ENCODE assay signal across 1 cellular context in genomic region chr13:98506343-98507059, GRCh38.
A peak's percentile ranks its signal among the peaks of the same experiment; 100 is the strongest.
TF ChIP-seq lines count a peak whose summit lies in the region.

No MANE protein-coding gene starts in this region.

TF ChIP-seq in HepG2, 621 proteins besides CTCF, POLR2A, EP300 and RAD21 (continued from another document and continues in another):
- TF ChIP-seq, protein P1, sequence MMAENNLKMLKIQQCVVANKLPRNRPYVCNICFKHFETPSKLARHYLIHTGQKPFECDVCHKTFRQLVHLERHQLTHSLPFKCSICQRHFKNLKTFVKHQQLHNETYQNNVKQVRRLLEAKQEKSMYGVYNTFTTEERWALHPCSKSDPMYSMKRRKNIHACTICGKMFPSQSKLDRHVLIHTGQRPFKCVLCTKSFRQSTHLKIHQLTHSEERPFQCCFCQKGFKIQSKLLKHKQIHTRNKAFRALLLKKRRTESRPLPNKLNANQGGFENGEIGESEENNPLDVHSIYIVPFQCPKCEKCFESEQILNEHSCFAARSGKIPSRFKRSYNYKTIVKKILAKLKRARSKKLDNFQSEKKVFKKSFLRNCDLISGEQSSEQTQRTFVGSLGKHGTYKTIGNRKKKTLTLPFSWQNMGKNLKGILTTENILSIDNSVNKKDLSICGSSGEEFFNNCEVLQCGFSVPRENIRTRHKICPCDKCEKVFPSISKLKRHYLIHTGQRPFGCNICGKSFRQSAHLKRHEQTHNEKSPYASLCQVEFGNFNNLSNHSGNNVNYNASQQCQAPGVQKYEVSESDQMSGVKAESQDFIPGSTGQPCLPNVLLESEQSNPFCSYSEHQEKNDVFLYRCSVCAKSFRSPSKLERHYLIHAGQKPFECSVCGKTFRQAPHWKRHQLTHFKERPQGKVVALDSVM (CRISPR knock-in tag; IDR thresholded peaks at IDR 0.05), result peak; percentile 52; the same call in 1 of the 2 replicates
- TF ChIP-seq ZNF441 (CRISPR knock-in tag; IDR thresholded peaks at IDR 0.05; ENCODE audit: borderline replicate concordance) (peak; percentile 94), ZNF530 (CRISPR knock-in tag; IDR thresholded peaks at IDR 0.05; ENCODE audit: low read depth) (0 out of 2 replicates have a peak, but pooled peaks have one; percentile 72), SIX4 (CRISPR knock-in tag; IDR thresholded peaks at IDR 0.05) (peak; percentile 80; the same call in 1 of the 2 replicates), ZNF17 (CRISPR knock-in tag; IDR thresholded peaks at IDR 0.05) (no peak), KAT7 (CRISPR knock-in tag; IDR thresholded peaks at IDR 0.05; ENCODE audit: borderline replicate concordance) (peak; percentile 90), ONECUT2 (CRISPR knock-in tag; IDR thresholded peaks at IDR 0.05) (peak; percentile 24; the same call in 1 of the 2 replicates), SAP130 (CRISPR knock-in tag; IDR thresholded peaks at IDR 0.05; ENCODE audit: low read depth) (peak; percentile 91), KLF9 (CRISPR knock-in tag; IDR thresholded peaks at IDR 0.05; ENCODE audit: low read depth) (peak; percentile 85), THAP9 (CRISPR knock-in tag; IDR thresholded peaks at IDR 0.05; ENCODE audit: borderline replicate concordance) (peak; percentile 69; the same call in 1 of the 2 replicates), NFAT5 (CRISPR knock-in tag; IDR thresholded peaks at IDR 0.05) (peak; percentile 97), ZNF883 (CRISPR knock-in tag; IDR thresholded peaks at IDR 0.05; ENCODE audit: not compliant biosample characterization) (peak; percentile 96), ARID4A (CRISPR knock-in tag; IDR thresholded peaks at IDR 0.05; ENCODE audit: borderline replicate concordance) (peak; percentile 73), CHCHD3 (CRISPR knock-in tag; IDR thresholded peaks at IDR 0.05) (no peak), BORCS8-MEF2B (CRISPR knock-in tag; IDR thresholded peaks at IDR 0.05) (peak; percentile 89), ELF1 (CRISPR knock-in tag; IDR thresholded peaks at IDR 0.05) (no peak; the same call in 1 of the 2 replicates), ZNF788 (CRISPR knock-in tag; IDR thresholded peaks at IDR 0.05; ENCODE audit: borderline replicate concordance) (peak; percentile 91), ZNF543 (CRISPR knock-in tag; IDR thresholded peaks at IDR 0.05) (peak; percentile 92), WIZ (CRISPR knock-in tag; IDR thresholded peaks at IDR 0.05) (no peak), CREB3 (CRISPR knock-in tag; IDR thresholded peaks at IDR 0.05) (peak; percentile 95; the same call in 1 of the 2 replicates), TAF15 (IDR thresholded peaks at IDR 0.05; ENCODE audit: low read depth, low read length, poor library complexity, severe bottlenecking) (no peak), ZKSCAN5 (CRISPR knock-in tag; IDR thresholded peaks at IDR 0.05) (no peak), ZNF878 (CRISPR knock-in tag; IDR thresholded peaks at IDR 0.05) (peak; percentile 98), NFE2L2 (IDR thresholded peaks at IDR 0.05; ENCODE audit: low read length) (no peak), NR3C1 (CRISPR knock-in tag; IDR thresholded peaks at IDR 0.05) (no peak), ZNF703 (CRISPR knock-in tag; IDR thresholded peaks at IDR 0.05; ENCODE audit: borderline replicate concordance) (peak; percentile 68; the same call in 1 of the 2 replicates), KAT2B (IDR thresholded peaks at IDR 0.05; ENCODE audit: borderline replicate concordance, low read depth, low read length) (no peak), TOPORS (CRISPR knock-in tag; IDR thresholded peaks at IDR 0.05) (peak; percentile 76; the same call in 1 of the 2 replicates), HOXD1 (CRISPR knock-in tag; IDR thresholded peaks at IDR 0.05) (peak; percentile 69; the same call in 1 of the 2 replicates), ZNF276 (CRISPR knock-in tag; IDR thresholded peaks at IDR 0.05; ENCODE audit: low read depth) (peak; percentile 96; the same call in 1 of the 2 replicates), ZNF558 (CRISPR knock-in tag; IDR thresholded peaks at IDR 0.05; ENCODE audit: borderline replicate concordance) (peak; percentile 98; the same call in 1 of the 2 replicates), RBM39 (IDR thresholded peaks at IDR 0.05; ENCODE audit: low read depth, low read length, poor library complexity, severe bottlenecking) (no peak), ZNF766 (CRISPR knock-in tag; IDR thresholded peaks at IDR 0.05; ENCODE audit: borderline replicate concordance) (peak; percentile 96), ASH2L (IDR thresholded peaks at IDR 0.05; ENCODE audit: insufficient read length, low read depth, low read length) (no peak), TCF12 (IDR thresholded peaks at IDR 0.05) (no peak), TCF12 (CRISPR knock-in tag; IDR thresholded peaks at IDR 0.05) (no peak)
- TF ChIP-seq, protein P2, sequence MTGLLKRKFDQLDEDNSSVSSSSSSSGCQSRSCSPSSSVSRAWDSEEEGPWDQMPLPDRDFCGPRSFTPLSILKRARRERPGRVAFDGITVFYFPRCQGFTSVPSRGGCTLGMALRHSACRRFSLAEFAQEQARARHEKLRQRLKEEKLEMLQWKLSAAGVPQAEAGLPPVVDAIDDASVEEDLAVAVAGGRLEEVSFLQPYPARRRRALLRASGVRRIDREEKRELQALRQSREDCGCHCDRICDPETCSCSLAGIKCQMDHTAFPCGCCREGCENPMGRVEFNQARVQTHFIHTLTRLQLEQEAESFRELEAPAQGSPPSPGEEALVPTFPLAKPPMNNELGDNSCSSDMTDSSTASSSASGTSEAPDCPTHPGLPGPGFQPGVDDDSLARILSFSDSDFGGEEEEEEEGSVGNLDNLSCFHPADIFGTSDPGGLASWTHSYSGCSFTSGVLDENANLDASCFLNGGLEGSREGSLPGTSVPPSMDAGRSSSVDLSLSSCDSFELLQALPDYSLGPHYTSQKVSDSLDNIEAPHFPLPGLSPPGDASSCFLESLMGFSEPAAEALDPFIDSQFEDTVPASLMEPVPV (CRISPR knock-in tag; IDR thresholded peaks at IDR 0.05), result peak; percentile 94
- TF ChIP-seq, protein P3, sequence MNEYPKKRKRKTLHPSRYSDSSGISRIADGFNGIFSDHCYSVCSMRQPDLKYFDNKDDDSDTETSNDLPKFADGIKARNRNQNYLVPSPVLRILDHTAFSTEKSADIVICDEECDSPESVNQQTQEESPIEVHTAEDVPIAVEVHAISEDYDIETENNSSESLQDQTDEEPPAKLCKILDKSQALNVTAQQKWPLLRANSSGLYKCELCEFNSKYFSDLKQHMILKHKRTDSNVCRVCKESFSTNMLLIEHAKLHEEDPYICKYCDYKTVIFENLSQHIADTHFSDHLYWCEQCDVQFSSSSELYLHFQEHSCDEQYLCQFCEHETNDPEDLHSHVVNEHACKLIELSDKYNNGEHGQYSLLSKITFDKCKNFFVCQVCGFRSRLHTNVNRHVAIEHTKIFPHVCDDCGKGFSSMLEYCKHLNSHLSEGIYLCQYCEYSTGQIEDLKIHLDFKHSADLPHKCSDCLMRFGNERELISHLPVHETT (CRISPR knock-in tag; conservative IDR thresholded peaks at IDR 0.05), result peak; percentile 79
- TF ChIP-seq, protein P4, sequence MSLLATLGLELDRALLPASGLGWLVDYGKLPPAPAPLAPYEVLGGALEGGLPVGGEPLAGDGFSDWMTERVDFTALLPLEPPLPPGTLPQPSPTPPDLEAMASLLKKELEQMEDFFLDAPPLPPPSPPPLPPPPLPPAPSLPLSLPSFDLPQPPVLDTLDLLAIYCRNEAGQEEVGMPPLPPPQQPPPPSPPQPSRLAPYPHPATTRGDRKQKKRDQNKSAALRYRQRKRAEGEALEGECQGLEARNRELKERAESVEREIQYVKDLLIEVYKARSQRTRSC (CRISPR knock-in tag; IDR thresholded peaks at IDR 0.05; ENCODE audit: low read depth), result peak; percentile 99
